Comparison of ENCODE assay signal across 21 cellular contexts in the genomic region with DNA sequence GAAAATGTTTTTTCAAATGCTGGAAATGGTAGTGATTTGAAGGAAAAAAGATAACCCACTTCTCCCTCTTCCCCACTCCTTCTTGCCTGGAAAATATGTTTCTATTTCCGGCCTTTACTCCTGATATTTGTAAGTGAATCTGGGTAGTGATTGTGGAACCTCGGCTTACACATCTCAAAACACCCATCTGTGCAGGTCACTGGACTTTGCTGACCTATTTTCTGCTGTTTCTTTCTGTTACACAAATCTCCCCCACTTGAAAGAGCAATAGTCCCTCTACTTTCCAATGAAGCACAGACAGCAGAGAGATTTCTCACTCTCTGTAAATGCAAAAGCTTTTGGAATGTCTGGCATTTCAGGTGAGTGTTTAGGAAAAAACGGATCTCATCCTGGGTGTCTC.
A peak's percentile ranks its signal among the peaks of the same experiment; 100 is the strongest.
DNase-seq lines count a peak whose midpoint lies in the region; ATAC-seq and TF ChIP-seq lines count a peak whose summit lies in the region.
"Had no signal": no experiment of that assay in that cellular context is flagged by ENCODE, and none has a peak within 500 bp of the region (broad histone marks: within the 10 kb centered on the region; RNA-seq: fewer than 3 reads in every experiment).

No MANE protein-coding gene starts in this region.

- DNase-seq in NCI-H1105 treated with DMSO at 0.1 percent for 48 hours (lab: John Stamatoyannopoulos, UW) (peak; percentile 28), NCI-H1105 (lab: John Stamatoyannopoulos, UW) (no peak), T-cell (no peak), immature natural killer cell (no peak), RWPE1 (ENCODE audit: low spot score) (no peak)
- DNase-seq in CD4-positive, CD25-positive, alpha-beta regulatory T cell = no peak
- DNase-seq: activated CD4-positive, alpha-beta T cell treated with anti-CD3 and anti-CD28 coated beads, Interleukin-2, amount 50 U/mL, for 48 hours; activated naive CD4-positive, alpha-beta T cell treated with anti-CD3 and anti-CD28 coated beads for 36 hours; activated T-cell treated with anti-CD3 and anti-CD28 coated beads, Interleukin-2, amount 50 U/mL, for 4 hours; cerebellar nuclear complex; dorsolateral prefrontal cortex; glutamatergic neuron; kidney glomerular epithelial cell; mammary epithelial cell; NCI-H1694 treated with DMSO at 0.1 percent for 48 hours had no signal

- CTCF ChIA-PET in T-cell (lab: Charles Lee) = interaction anchor here in 1 of 2 donors (1.7 to 1.9 kb wide), 3 partner anchors 30 to 47 kb away, joined by 5 to 6 read pairs (median 6); no protein-coding TSS in a partner anchor
- CTCF ChIA-PET in RWPE1 (lab: Yijun Ruan, JAX) = interaction anchor here (1.1 kb wide), 1 partner anchor 377 kb away, joined by 3 read pairs; no protein-coding TSS in a partner anchor

- TF ChIP-seq CTCF in RWPE1 (conservative IDR thresholded peaks at IDR 0.05; ENCODE audit: low read depth) = no peak

- peaks cover 0 to 7% (median 0%) of the 10 kb centered on the region in 7 donors for H3K9me3 Mint-ChIP-seq in CD4-positive, CD25-positive, alpha-beta regulatory T cell
- peaks cover 0 to 7% (median 7%) of the 10 kb centered on the region in 3 donors for H3K9me3 Mint-ChIP-seq in T-cell
- H3K9me3 Mint-ChIP-seq in immature natural killer cell = no peaks in the 10 kb centered on the region
- H3K9me3 Mint-ChIP-seq: type B pancreatic cell had no signal

- peak overlapping the region; percentile 90 for H3K27ac ChIP-seq in CD4-positive, CD25-positive, alpha-beta regulatory T cell (ENCODE audit: insufficient read depth, low read length, poor library complexity, severe bottlenecking)
- H3K27ac ChIP-seq in RWPE1 = no peak overlapping the region
- H3K27ac ChIP-seq: 22Rv1, dorsolateral prefrontal cortex, neutrophil had no signal

- peaks cover 0 to 9% of the 10 kb centered on the region in 2 experiments for H3K9me3 ChIP-seq in CD4-positive, CD25-positive, alpha-beta regulatory T cell (ENCODE audit: control insufficient read depth in 2 of 2, low read length in 2 of 2)
- H3K9me3 ChIP-seq: neutrophil had no signal

- POLR2A ChIA-PET in T-cell (lab: Charles Lee) (no interaction called here), RWPE1 (lab: Yijun Ruan, JAX; ENCODE audit: low non-redundant PET) (no interaction called here)

- no peak for ATAC-seq in CD4-positive, CD25-positive, alpha-beta regulatory T cell (ENCODE audit: low read depth in 2 of 2)
- ATAC-seq in T-cell (replicated peaks in 1 of 4) (no peak), HG03196 (IDR thresholded peaks at IDR 0.05; ENCODE audit: unreplicated experiment) (no peak), GM19324 (IDR thresholded peaks at IDR 0.05; ENCODE audit: low FRiP score, unreplicated experiment) (no peak)
- ATAC-seq: activated T-cell treated with anti-CD3 and anti-CD28 coated beads, Interleukin-2, amount 50 U/mL, for 4 hours; SK-N-SH treated with all-trans-retinoic acid at 6 μM for 48 hours had no signal

- peaks cover 66 to 92% (median 78%) of the 10 kb centered on the region in 4 donors for H3K4me1 Mint-ChIP-seq in CD4-positive, CD25-positive, alpha-beta regulatory T cell
- H3K4me1 Mint-ChIP-seq in T-cell (peaks cover 84 to 93% (median 92%) of the 10 kb centered on the region in 3 donors), immature natural killer cell (peaks cover 90 to 95% of the 10 kb centered on the region in 2 donors)

- H3K4me1 ChIP-seq in CD4-positive, CD25-positive, alpha-beta regulatory T cell (ENCODE audit: control insufficient read depth, insufficient read depth, low read length, poor library complexity, severe bottlenecking) = peaks cover 93% of the 10 kb centered on the region

- H3K27me3 ChIP-seq in CD4-positive, CD25-positive, alpha-beta regulatory T cell (ENCODE audit: control insufficient read depth, insufficient read depth, low read length) = no peaks in the 10 kb centered on the region
- H3K27me3 ChIP-seq: dorsolateral prefrontal cortex, neutrophil had no signal

- peaks cover 8% of the 10 kb centered on the region for H3K36me3 ChIP-seq in CD4-positive, CD25-positive, alpha-beta regulatory T cell (ENCODE audit: control insufficient read depth, insufficient read depth, low read length)
- H3K36me3 ChIP-seq: neutrophil had no signal

- peaks cover 31% of the 10 kb centered on the region for H3K36me3 Mint-ChIP-seq in CD4-positive, CD25-positive, alpha-beta regulatory T cell
- H3K36me3 Mint-ChIP-seq in T-cell = peaks cover 44% of the 10 kb centered on the region
- H3K36me3 Mint-ChIP-seq in immature natural killer cell = peaks cover 7 to 17% (median 12%) of the 10 kb centered on the region in 3 donors
- H3K36me3 Mint-ChIP-seq: type B pancreatic cell had no signal

- peak overlapping the region; percentile 48 to 89 (median 73) for H3K27ac Mint-ChIP-seq in CD4-positive, CD25-positive, alpha-beta regulatory T cell
- peak overlapping the region; percentile 84 to 92 for H3K27ac Mint-ChIP-seq in T-cell
- H3K27ac Mint-ChIP-seq in immature natural killer cell = peak overlapping the region; percentile 77 to 99 (median 83)
- H3K27ac Mint-ChIP-seq: activated naive CD4-positive, alpha-beta T cell treated with anti-CD3 and anti-CD28 coated beads for 36 hours; type B pancreatic cell had no signal

- peak overlapping the region; percentile 33 for H3K4me3 ChIP-seq in CD4-positive, CD25-positive, alpha-beta regulatory T cell (ENCODE audit: low read depth, low read length)
- H3K4me3 ChIP-seq: dorsolateral prefrontal cortex had no signal

- H3K27me3 Mint-ChIP-seq in CD4-positive, CD25-positive, alpha-beta regulatory T cell = no peaks in the 10 kb centered on the region
- H3K27me3 Mint-ChIP-seq in T-cell = no peaks in the 10 kb centered on the region
- peaks cover 0 to 3% (median 0%) of the 10 kb centered on the region in 3 donors for H3K27me3 Mint-ChIP-seq in immature natural killer cell (ENCODE audit: low read depth in 3 of 3)
- H3K27me3 Mint-ChIP-seq: type B pancreatic cell had no signal

- H3K4me3 Mint-ChIP-seq in CD4-positive, CD25-positive, alpha-beta regulatory T cell = peak overlapping the region in 3 of 4 donors; percentile 35 to 80 (median 59)
- no peak overlapping the region for H3K4me3 Mint-ChIP-seq in T-cell
- peak overlapping the region in 3 of 5 donors; percentile 38 to 58 (median 55) for H3K4me3 Mint-ChIP-seq in immature natural killer cell
- H3K4me3 Mint-ChIP-seq: activated naive CD4-positive, alpha-beta T cell treated with anti-CD3 and anti-CD28 coated beads for 36 hours; activated T-cell treated with anti-CD3 and anti-CD28 coated beads, Interleukin-2, amount 50 U/mL, for 4 hours; type B pancreatic cell had no signal

Comparison
In these comparisons a context has a peak if more than half of its experiments do, and no peak if none do; other contexts are left out.
1. H3K4me3 Mint-ChIP-seq: peak in CD4-positive, CD25-positive, alpha-beta regulatory T cell (3 of 4) and immature natural killer cell (3 of 5); none in T-cell (0 of 3).
2. Peak in every context shown above with its lines, with median percentiles within 50 percentile points of each other: H3K27ac Mint-ChIP-seq.